ENCODE assay signal across 21 cellular contexts in the genomic region with DNA sequence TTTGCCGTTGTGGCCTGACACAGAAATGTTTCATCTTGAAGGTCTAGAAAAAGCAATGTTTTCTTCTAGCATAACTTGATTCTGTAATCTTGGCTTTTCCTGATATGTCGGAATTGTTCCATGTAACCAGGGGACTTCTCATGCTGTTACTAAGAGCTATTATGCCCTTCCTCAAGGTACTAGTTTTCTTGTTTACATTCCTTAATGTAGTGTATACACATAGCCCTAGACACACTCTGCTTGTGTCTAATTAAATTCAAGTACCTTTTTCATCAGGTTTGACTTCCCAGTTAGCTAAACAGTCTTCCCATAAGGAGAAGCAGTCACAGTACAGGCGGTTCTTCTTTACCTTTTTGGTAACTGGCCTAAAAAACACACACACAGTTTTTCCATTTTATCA.
DNase-seq lines count a peak whose midpoint lies in the region; ATAC-seq, FAIRE-seq and TF ChIP-seq lines count a peak whose summit lies in the region.
"Had no signal": no experiment of that assay in that cellular context is flagged by ENCODE, and none has a peak within 500 bp of the region (broad histone marks: within the 10 kb centered on the region; RNA-seq: fewer than 3 reads in every experiment).

No MANE protein-coding gene starts in this region.

- peak overlapping the region; percentile 11; the same call in 1 of the 2 replicates for H2AFZ ChIP-seq in Karpas-422 (ENCODE audit: low read length)
- H2AFZ ChIP-seq in K562 (ENCODE audit: low read depth, low read length), result no peak overlapping the region

- FAIRE-seq in K562 (lab: Jason Lieb, UNC), result peak; percentile 23
- FAIRE-seq: G401.6 had no signal

- H3K4me3 Mint-ChIP-seq in stimulated activated memory B cell treated with anti-CD40 and anti-IgM and Interleukin-4, amounts not matched to agents 10 μg/mL and 1 μg/mL and 100 μg/mL, for 72 hours, result no peak overlapping the region
- H3K4me3 Mint-ChIP-seq: T-helper 2 cell treated with Interferon-gamma antibody and Interleukin-4, amounts not matched to agents 5 μg/mL and 100 μg/mL, for 36 hours had no signal

- H3K9me1 ChIP-seq in K562 (ENCODE audit: control insufficient read depth, insufficient read depth, low read length), result no peaks in the 10 kb centered on the region

- TF ChIP-seq CTCF in K562 (IDR thresholded peaks at IDR 0.05 in 2 of 3, conservative IDR thresholded peaks at IDR 0.05 in 1 of 3; ENCODE audit: insufficient read depth in 2 of 3, low read depth in 1 of 3, low read length in 3 of 3) (no peak), suprapubic skin (IDR thresholded peaks at IDR 0.05) (no peak)

- TF ChIP-seq EP300 in K562 (IDR thresholded peaks at IDR 0.05; ENCODE audit: low read length) (no peak), suprapubic skin (IDR thresholded peaks at IDR 0.05) (no peak)

- H3K9me2 ChIP-seq in Karpas-422 (replicated peaks; ENCODE audit: insufficient read depth, low read length), result no peaks in the 10 kb centered on the region

- H3K27ac ChIP-seq in Karpas-422 (ENCODE audit: low read length), result peak overlapping the region; percentile 99
- H3K27ac ChIP-seq in K562 (ENCODE audit: extremely low read depth, low read depth, low read length), result no peak overlapping the region
- no peak overlapping the region for H3K27ac ChIP-seq in suprapubic skin
- H3K27ac ChIP-seq: HL-60, SJSA1 had no signal

- H3K4me2 ChIP-seq in Karpas-422 (ENCODE audit: low read depth, low read length, poor library complexity, severe bottlenecking), result peak overlapping the region; percentile 92
- H3K4me2 ChIP-seq in K562 (ENCODE audit: insufficient read depth, low read length), result no peak overlapping the region

- TF ChIP-seq RAD21 in K562 (CRISPR knock-in tag; conservative IDR thresholded peaks at IDR 0.05 in 1 of 2, IDR thresholded peaks at IDR 0.05 in 1 of 2), result no peak

- ATAC-seq in K562 (no peak), GM18858 (IDR thresholded peaks at IDR 0.05; ENCODE audit: unreplicated experiment) (no peak)
- ATAC-seq in stimulated activated memory B cell treated with anti-CD40 and anti-IgM and Interleukin-4, amounts not matched to agents 10 μg/mL and 1 μg/mL and 100 μg/mL, for 72 hours, result no peak

- H3K9ac ChIP-seq in Karpas-422 (ENCODE audit: low read length) (peak overlapping the region; percentile 87), K562 (ENCODE audit: insufficient read depth in 1 of 2, low read depth in 2 of 2, low read length in 2 of 2) (no peak overlapping the region)

- no TSS peak for BruUV-seq in K562 (replicated peaks; lab: Mats Ljungman, UMichigan)

- H3K79me2 ChIP-seq in Karpas-422 (ENCODE audit: low read length) (0 out of 2 replicates have a peak, but pooled peaks cover 6% of the 10 kb centered on the region), K562 (ENCODE audit: control insufficient read depth, insufficient read depth, low read length) (no peaks in the 10 kb centered on the region)

- intact Hi-C loops in K562 (cut with micrococcal nuclease), result no loop called here

- H3K27me3 ChIP-seq in Karpas-422 (ENCODE audit: low read length), result no peaks in the 10 kb centered on the region
- peaks cover 3 to 30% of the 10 kb centered on the region in 2 experiments; a peak in 3 of 5 replicates for H3K27me3 ChIP-seq in K562 (ENCODE audit: control insufficient read depth in 2 of 2, insufficient read depth in 2 of 2, low read length in 2 of 2)
- no peaks in the 10 kb centered on the region for H3K27me3 ChIP-seq in suprapubic skin
- H3K27me3 ChIP-seq: MG63 had no signal

- H3K4me1 Mint-ChIP-seq in stimulated activated memory B cell treated with anti-CD40 and anti-IgM and Interleukin-4, amounts not matched to agents 10 μg/mL and 1 μg/mL and 100 μg/mL, for 72 hours, result peaks cover 57% of the 10 kb centered on the region

- H3K36me3 ChIP-seq in Karpas-422 (ENCODE audit: insufficient read depth, low read length) (peaks cover 3% of the 10 kb centered on the region; the same call in 1 of the 2 replicates), K562 (ENCODE audit: control insufficient read depth, insufficient read depth, low read length) (no peaks in the 10 kb centered on the region), suprapubic skin (no peaks in the 10 kb centered on the region)
- H3K36me3 ChIP-seq: MG63, SJSA1 had no signal

- peaks cover 88% of the 10 kb centered on the region for H3K4me1 ChIP-seq in Karpas-422 (ENCODE audit: low read length)
- H3K4me1 ChIP-seq in K562 (replicated peaks in 1 of 2; ENCODE audit: control insufficient read depth in 2 of 2, insufficient read depth in 2 of 2, low read length in 2 of 2), result no peaks in the 10 kb centered on the region
- no peaks in the 10 kb centered on the region for H3K4me1 ChIP-seq in suprapubic skin
- H3K4me1 ChIP-seq: SJSA1 had no signal

- H3K36me3 Mint-ChIP-seq in stimulated activated memory B cell treated with anti-CD40 and anti-IgM and Interleukin-4, amounts not matched to agents 10 μg/mL and 1 μg/mL and 100 μg/mL, for 72 hours, result no peaks in the 10 kb centered on the region

- CTCF ChIA-PET in K562 (lab: Yijun Ruan, JAX; ENCODE audit: low intra/inter-chr PET ratio), result no interaction called here

- no peaks in the 10 kb centered on the region for H3K9me3 Mint-ChIP-seq in stimulated activated memory B cell treated with anti-CD40 and anti-IgM and Interleukin-4, amounts not matched to agents 10 μg/mL and 1 μg/mL and 100 μg/mL, for 72 hours
- H3K9me3 Mint-ChIP-seq: T-helper 2 cell treated with Interferon-gamma antibody and Interleukin-4, amounts not matched to agents 5 μg/mL and 100 μg/mL, for 36 hours had no signal

- H3K4me3 ChIP-seq in Karpas-422 (ENCODE audit: low read length) (peak overlapping the region; percentile 26; the same call in 1 of the 2 replicates), K562 (no peak overlapping the region), suprapubic skin (no peak overlapping the region)
- H3K4me3 ChIP-seq: MG63, SJSA1 had no signal

- H3K27me3 Mint-ChIP-seq in stimulated activated memory B cell treated with anti-CD40 and anti-IgM and Interleukin-4, amounts not matched to agents 10 μg/mL and 1 μg/mL and 100 μg/mL, for 72 hours, result no peaks in the 10 kb centered on the region

- H4K20me1 ChIP-seq in Karpas-422 (ENCODE audit: insufficient read depth, low read depth, low read length), result no peaks in the 10 kb centered on the region
- peaks cover 2% of the 10 kb centered on the region; the same call in 1 of the 2 replicates for H4K20me1 ChIP-seq in K562 (replicated peaks; ENCODE audit: control insufficient read depth, insufficient read depth, low read length)

- in situ Hi-C loops in K562 (cut with MboI), result no loop called here

- TF ChIP-seq POLR2A in K562 (conservative IDR thresholded peaks at IDR 0.05), result no peak
- no peak for TF ChIP-seq POLR2A in suprapubic skin (IDR thresholded peaks at IDR 0.05)

- POLR2A ChIA-PET in K562 (lab: Yijun Ruan, JAX), result interaction anchor here (1.0 kb wide), 1 partner anchor 16 kb away, joined by 3 read pairs; no protein-coding TSS in a partner anchor

- DNase-seq in DMS79 (lab: John Stamatoyannopoulos, UW) (peak; percentile 46), Karpas-422 (peak; percentile 63), K562 (ENCODE audit: extremely low read depth in 1 of 4, low spot score in 3 of 4) (no peak), suprapubic skin (ENCODE audit: low spot score in 2 of 2) (no peak), SKM-1 (lab: John Stamatoyannopoulos, UW; ENCODE audit: unreplicated experiment) (no peak)
- DNase-seq: DMS153, GOT3, HCEC 1CT, MG63, NCI-H2029, NCI-H226, NCI-H510A, Right ventricle myocardium superior, RPMI8226, T-helper 1 cell had no signal

- H3K9me3 ChIP-seq in Karpas-422 (ENCODE audit: low read length) (no peaks in the 10 kb centered on the region), K562 (replicated peaks; ENCODE audit: control insufficient read depth, insufficient read depth, low read depth, low read length) (no peaks in the 10 kb centered on the region), suprapubic skin (no peaks in the 10 kb centered on the region)
- H3K9me3 ChIP-seq: MG63, SJSA1 had no signal

- peak overlapping the region; percentile 87 for H3K27ac Mint-ChIP-seq in stimulated activated memory B cell treated with anti-CD40 and anti-IgM and Interleukin-4, amounts not matched to agents 10 μg/mL and 1 μg/mL and 100 μg/mL, for 72 hours
- H3K27ac Mint-ChIP-seq: T-helper 2 cell treated with Interferon-gamma antibody and Interleukin-4, amounts not matched to agents 5 μg/mL and 100 μg/mL, for 36 hours had no signal

- WGBS in K562 (ENCODE audit: insufficient coverage, low coverage, missing lambda C conversion rate), result 2% methylated on average over 3 of the region's 3 CpGs
- 75% methylated on average over 3 of the region's 3 CpGs for WGBS in suprapubic skin

TF ChIP-seq in K562, 482 proteins besides CTCF, POLR2A, EP300 and RAD21 (continues in another document):
- TF ChIP-seq, protein P1, sequence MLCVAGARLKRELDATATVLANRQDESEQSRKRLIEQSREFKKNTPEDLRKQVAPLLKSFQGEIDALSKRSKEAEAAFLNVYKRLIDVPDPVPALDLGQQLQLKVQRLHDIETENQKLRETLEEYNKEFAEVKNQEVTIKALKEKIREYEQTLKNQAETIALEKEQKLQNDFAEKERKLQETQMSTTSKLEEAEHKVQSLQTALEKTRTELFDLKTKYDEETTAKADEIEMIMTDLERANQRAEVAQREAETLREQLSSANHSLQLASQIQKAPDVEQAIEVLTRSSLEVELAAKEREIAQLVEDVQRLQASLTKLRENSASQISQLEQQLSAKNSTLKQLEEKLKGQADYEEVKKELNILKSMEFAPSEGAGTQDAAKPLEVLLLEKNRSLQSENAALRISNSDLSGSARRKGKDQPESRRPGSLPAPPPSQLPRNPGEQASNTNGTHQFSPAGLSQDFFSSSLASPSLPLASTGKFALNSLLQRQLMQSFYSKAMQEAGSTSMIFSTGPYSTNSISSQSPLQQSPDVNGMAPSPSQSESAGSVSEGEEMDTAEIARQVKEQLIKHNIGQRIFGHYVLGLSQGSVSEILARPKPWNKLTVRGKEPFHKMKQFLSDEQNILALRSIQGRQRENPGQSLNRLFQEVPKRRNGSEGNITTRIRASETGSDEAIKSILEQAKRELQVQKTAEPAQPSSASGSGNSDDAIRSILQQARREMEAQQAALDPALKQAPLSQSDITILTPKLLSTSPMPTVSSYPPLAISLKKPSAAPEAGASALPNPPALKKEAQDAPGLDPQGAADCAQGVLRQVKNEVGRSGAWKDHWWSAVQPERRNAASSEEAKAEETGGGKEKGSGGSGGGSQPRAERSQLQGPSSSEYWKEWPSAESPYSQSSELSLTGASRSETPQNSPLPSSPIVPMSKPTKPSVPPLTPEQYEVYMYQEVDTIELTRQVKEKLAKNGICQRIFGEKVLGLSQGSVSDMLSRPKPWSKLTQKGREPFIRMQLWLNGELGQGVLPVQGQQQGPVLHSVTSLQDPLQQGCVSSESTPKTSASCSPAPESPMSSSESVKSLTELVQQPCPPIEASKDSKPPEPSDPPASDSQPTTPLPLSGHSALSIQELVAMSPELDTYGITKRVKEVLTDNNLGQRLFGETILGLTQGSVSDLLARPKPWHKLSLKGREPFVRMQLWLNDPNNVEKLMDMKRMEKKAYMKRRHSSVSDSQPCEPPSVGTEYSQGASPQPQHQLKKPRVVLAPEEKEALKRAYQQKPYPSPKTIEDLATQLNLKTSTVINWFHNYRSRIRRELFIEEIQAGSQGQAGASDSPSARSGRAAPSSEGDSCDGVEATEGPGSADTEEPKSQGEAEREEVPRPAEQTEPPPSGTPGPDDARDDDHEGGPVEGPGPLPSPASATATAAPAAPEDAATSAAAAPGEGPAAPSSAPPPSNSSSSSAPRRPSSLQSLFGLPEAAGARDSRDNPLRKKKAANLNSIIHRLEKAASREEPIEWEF (CRISPR knock-in tag; IDR thresholded peaks at IDR 0.05), result no peak

Comparison
In these comparisons a context has a peak if more than half of its experiments do, and no peak if none do; other contexts are left out.
1. DNase-seq: peak in DMS79 (single experiment) and Karpas-422 (single experiment); none in K562 (0 of 4), suprapubic skin (0 of 2) and SKM-1 (single experiment).